Comparison of ENCODE assay signal across 2 cellular contexts in genomic region chr5:154364845-154365244, GRCh38.
TF ChIP-seq lines count a peak whose summit lies in the region.

No MANE protein-coding gene starts in this region.

TF ChIP-seq in A549, 52 proteins besides CTCF, POLR2A, EP300 and RAD21:
- TF ChIP-seq MYC (IDR thresholded peaks at IDR 0.05; ENCODE audit: borderline replicate concordance, low read length) (no peak), TP53 (CRISPR knock-in tag; IDR thresholded peaks at IDR 0.05) (no peak), SMC3 (IDR thresholded peaks at IDR 0.05) (no peak), USF2 (IDR thresholded peaks at IDR 0.05) (no peak), HES2 (IDR thresholded peaks at IDR 0.05) (no peak), NPAS2 (CRISPR knock-in tag; IDR thresholded peaks at IDR 0.05; ENCODE audit: borderline replicate concordance) (no peak), ZNF302 (CRISPR knock-in tag; IDR thresholded peaks at IDR 0.05) (no peak), FOSB (CRISPR knock-in tag; IDR thresholded peaks at IDR 0.05) (no peak), CHD2 (IDR thresholded peaks at IDR 0.05; ENCODE audit: low read length, partially characterized antibody) (no peak), PBX3 (IDR thresholded peaks at IDR 0.05) (no peak)

TF ChIP-seq in HEK293, 187 proteins besides CTCF, POLR2A, EP300 and RAD21:
- no peak for TF ChIP-seq GLI4 (tag by site-specific recombination; IDR thresholded peaks at IDR 0.05)
- TF ChIP-seq PRDM6 (tag by site-specific recombination; IDR thresholded peaks at IDR 0.05), result peak; percentile 68
- no peak for TF ChIP-seq OVOL3 (tag by site-specific recombination; IDR thresholded peaks at IDR 0.05)
- TF ChIP-seq ZBTB44 (tag by site-specific recombination; IDR thresholded peaks at IDR 0.05), result peak; percentile 29; the same call in 1 of the 2 replicates
- peak; percentile 68 for TF ChIP-seq WT1 (tag by site-specific recombination; IDR thresholded peaks at IDR 0.05)
- TF ChIP-seq HIC1 (tag by site-specific recombination; IDR thresholded peaks at IDR 0.05), result no peak
- TF ChIP-seq ZBTB8A (tag by site-specific recombination; IDR thresholded peaks at IDR 0.05), result no peak
- no peak for TF ChIP-seq KLF17 (tag by site-specific recombination; IDR thresholded peaks at IDR 0.05)
- TF ChIP-seq OSR2 (tag by site-specific recombination; IDR thresholded peaks at IDR 0.05), result 0 out of 2 replicates have a peak, but pooled peaks have one; percentile 29
- peak; percentile 92 for TF ChIP-seq SP7 (tag by site-specific recombination; IDR thresholded peaks at IDR 0.05)
- TF ChIP-seq ZNF555 (tag by site-specific recombination; conservative IDR thresholded peaks at IDR 0.05), result no peak
